23 cellular contexts compared by ENCODE assay signal in the genomic region with DNA sequence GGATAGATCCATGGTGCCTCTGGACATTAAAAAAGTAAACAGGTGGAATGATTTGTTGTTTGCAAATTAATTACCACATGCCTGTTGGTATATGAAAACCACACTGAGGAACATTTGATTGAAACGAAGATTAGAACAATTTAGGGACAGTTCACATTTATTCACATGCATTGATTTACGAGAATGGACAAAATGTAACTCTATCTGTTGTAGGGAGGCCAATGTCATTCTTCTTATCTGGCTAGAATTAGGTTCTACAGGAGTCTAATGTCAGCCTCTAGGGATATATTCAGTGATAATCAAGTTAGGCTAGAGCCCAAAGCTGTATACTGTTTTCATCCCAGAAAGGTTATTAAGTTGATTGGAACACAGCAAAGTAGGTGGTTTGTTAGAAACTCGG.
DNase-seq lines count a peak whose midpoint lies in the region; ATAC-seq, FAIRE-seq and TF ChIP-seq lines count a peak whose summit lies in the region.
"Had no signal": no experiment of that assay in that cellular context is flagged by ENCODE, and none has a peak within 500 bp of the region (broad histone marks: within the 10 kb centered on the region; RNA-seq: fewer than 3 reads in every experiment).

No MANE protein-coding gene starts in this region.

- H4K20me1 ChIP-seq in endothelial cell of umbilical vein (replicated peaks; ENCODE audit: control insufficient read depth, extremely low read depth, insufficient read depth, low read length): no peaks in the 10 kb centered on the region

- dilution Hi-C loops in endothelial cell of umbilical vein (cut with MboI; ENCODE audit: extremely low pct_ligation_motif_present, low sequenced_read_pairs): no loop called here

- H3K9me3 ChIP-seq in ascending aorta (no peaks in the 10 kb centered on the region), endothelial cell of umbilical vein (replicated peaks; ENCODE audit: control insufficient read depth, insufficient read depth, low read length) (no peaks in the 10 kb centered on the region), psoas muscle (no peaks in the 10 kb centered on the region), transverse colon (no peaks in the 10 kb centered on the region)
- H3K9me3 ChIP-seq: MG63, neutrophil had no signal

- H3K36me3 ChIP-seq in ascending aorta: peaks cover 71 to 82% of the 10 kb centered on the region in 2 donors
- H3K36me3 ChIP-seq in endothelial cell of umbilical vein (ENCODE audit: control insufficient read depth in 2 of 2, extremely low read depth in 1 of 2, insufficient read depth in 2 of 2, low read length in 2 of 2): peaks cover 25 to 41% of the 10 kb centered on the region in 2 experiments
- peaks cover 0 to 51% of the 10 kb centered on the region in 2 donors for H3K36me3 ChIP-seq in psoas muscle (ENCODE audit: insufficient read depth in 1 of 2, low read depth in 1 of 2)
- no peaks in the 10 kb centered on the region for H3K36me3 ChIP-seq in transverse colon
- H3K36me3 ChIP-seq: MG63, neutrophil had no signal

- intact Hi-C loops in ascending aorta (cut with DNase I) (no loop called here), endothelial cell of umbilical vein (cut with micrococcal nuclease) (no loop called here), psoas muscle (cut with DNase I) (loop anchor here in 1 of 2 donors (5.0 kb wide), 1 partner anchor 210 kb away; no protein-coding TSS in a partner anchor), transverse colon (cut with DNase I; ENCODE audit: low total_unique reads) (no loop called here)

- H3K27me3 ChIP-seq in ascending aorta: no peaks in the 10 kb centered on the region
- no peaks in the 10 kb centered on the region for H3K27me3 ChIP-seq in endothelial cell of umbilical vein (ENCODE audit: control insufficient read depth in 2 of 2, insufficient read depth in 2 of 2, low read length in 2 of 2)
- H3K27me3 ChIP-seq in psoas muscle (ENCODE audit: insufficient read depth in 3 of 3, low read length in 2 of 3): no peaks in the 10 kb centered on the region
- H3K27me3 ChIP-seq in transverse colon: no peaks in the 10 kb centered on the region
- H3K27me3 ChIP-seq: MG63 had no signal

- no peak for FAIRE-seq in endothelial cell of umbilical vein (lab: Jason Lieb, UNC)
- FAIRE-seq: GM12878 had no signal

- in situ Hi-C loops in transverse colon (cut with MboI; ENCODE audit: low pct_ligation_motif_present in 1 of 4, low pct_unique_long_range_greater_than_20kb in 1 of 4, low sequenced_read_pairs in 3 of 4): no loop called here

- 27 to 48% (median 47%) methylated on average over 3 of the region's 3 CpGs for WGBS in psoas muscle, 3 donors
- WGBS in transverse colon (ENCODE audit: low coverage in 1 of 2), 2 donors: 81 to 82% methylated on average over 3 of the region's 3 CpGs

- no TSS peak for BruUV-seq in endothelial cell of umbilical vein (replicated peaks; lab: Mats Ljungman, UMichigan)

- no peak overlapping the region for H3K4me3 Mint-ChIP-seq in activated T-cell treated with anti-CD3 and anti-CD28 coated beads, Interleukin-2, amount 50 U/mL, for 4 hours
- H3K4me3 Mint-ChIP-seq: activated CD8-positive, alpha-beta T cell treated with anti-CD3 and anti-CD28 coated beads, Interleukin-2, amount 10 ng/mL, durations not matched to agents 7 days and 5 days; activated naive CD8-positive, alpha-beta T cell; CD4-positive, CD25-positive, alpha-beta regulatory T cell had no signal

- H3K9me1 ChIP-seq in endothelial cell of umbilical vein (replicated peaks; ENCODE audit: control insufficient read depth, extremely low read depth, insufficient read depth, low read length): no peaks in the 10 kb centered on the region

- POLR2A ChIA-PET in endothelial cell of umbilical vein (lab: Charles Lee): no interaction called here

- H3K9me3 Mint-ChIP-seq in activated T-cell treated with anti-CD3 and anti-CD28 coated beads, Interleukin-2, amount 50 U/mL, for 4 hours: no peaks in the 10 kb centered on the region
- H3K9me3 Mint-ChIP-seq: CD4-positive, CD25-positive, alpha-beta regulatory T cell had no signal

- CTCF ChIA-PET in endothelial cell of umbilical vein (lab: Charles Lee): interaction anchor here (1.3 to 1.9 kb wide), 2 partner anchors 11 to 23 kb away, joined by 5 to 6 read pairs; no protein-coding TSS in a partner anchor

- H3K4me3 ChIP-seq in ascending aorta: no peak overlapping the region
- H3K4me3 ChIP-seq in endothelial cell of umbilical vein (replicated peaks in 1 of 3; ENCODE audit: insufficient read depth in 1 of 3, low read depth in 1 of 3, low read length in 3 of 3): no peak overlapping the region
- no peak overlapping the region for H3K4me3 ChIP-seq in psoas muscle
- H3K4me3 ChIP-seq in transverse colon: no peak overlapping the region
- H3K4me3 ChIP-seq: GM12878, MG63 had no signal

- peaks cover 4 to 15% of the 10 kb centered on the region in 2 donors for H3K4me1 ChIP-seq in ascending aorta
- H3K4me1 ChIP-seq in endothelial cell of umbilical vein (ENCODE audit: control insufficient read depth, extremely low read depth, insufficient read depth, low read length): peaks cover 22% of the 10 kb centered on the region
- H3K4me1 ChIP-seq in psoas muscle: peaks cover 15% of the 10 kb centered on the region
- H3K4me1 ChIP-seq in transverse colon: peaks cover 0 to 4% (median 0%) of the 10 kb centered on the region in 4 donors

- no peaks in the 10 kb centered on the region for H3K79me2 ChIP-seq in endothelial cell of umbilical vein (ENCODE audit: control insufficient read depth, insufficient read depth, low read length)

- H3K4me2 ChIP-seq in endothelial cell of umbilical vein (ENCODE audit: insufficient read depth, low read length): no peak overlapping the region

- no peaks in the 10 kb centered on the region for H3K36me3 Mint-ChIP-seq in activated T-cell treated with anti-CD3 and anti-CD28 coated beads, Interleukin-2, amount 50 U/mL, for 4 hours (ENCODE audit: insufficient read depth)
- H3K36me3 Mint-ChIP-seq: activated naive CD8-positive, alpha-beta T cell; CD4-positive, CD25-positive, alpha-beta regulatory T cell had no signal

- no peak overlapping the region for H3K9ac ChIP-seq in endothelial cell of umbilical vein (replicated peaks; ENCODE audit: extremely low read depth, insufficient read depth, low read length)

- no peaks in the 10 kb centered on the region for H3K4me1 Mint-ChIP-seq in activated T-cell treated with anti-CD3 and anti-CD28 coated beads, Interleukin-2, amount 50 U/mL, for 4 hours (ENCODE audit: low read depth)
- H3K4me1 Mint-ChIP-seq: CD4-positive, CD25-positive, alpha-beta regulatory T cell had no signal

- H3K27ac ChIP-seq in ascending aorta (peak overlapping the region; percentile 74 to 78), endothelial cell of umbilical vein (ENCODE audit: insufficient read depth, low read depth, low read length) (peak overlapping the region; percentile 23), psoas muscle (peak overlapping the region; percentile 2), transverse colon (peak overlapping the region in 3 of 4 donors; percentile 40 to 44 (median 40))
- H3K27ac ChIP-seq: epithelial cell of prostate, neutrophil had no signal

- peaks cover 51% of the 10 kb centered on the region for H3K27me3 Mint-ChIP-seq in activated T-cell treated with anti-CD3 and anti-CD28 coated beads, Interleukin-2, amount 50 U/mL, for 4 hours (ENCODE audit: low read depth)
- H3K27me3 Mint-ChIP-seq: progenitor cell of endocrine pancreas had no signal

- TF ChIP-seq CTCF in ascending aorta (IDR thresholded peaks at IDR 0.05) (no peak), endothelial cell of umbilical vein (IDR thresholded peaks at IDR 0.05; ENCODE audit: extremely low read depth in 1 of 2, insufficient read depth in 1 of 2, low read depth in 1 of 2, low read length in 2 of 2) (no peak), psoas muscle (IDR thresholded peaks at IDR 0.05) (no peak), transverse colon (IDR thresholded peaks at IDR 0.05) (no peak)

- H2AFZ ChIP-seq in endothelial cell of umbilical vein (ENCODE audit: low read depth, low read length): no peak overlapping the region

- TF ChIP-seq POLR2A in endothelial cell of umbilical vein (IDR thresholded peaks at IDR 0.05; ENCODE audit: low read depth, low read length) (no peak), transverse colon (IDR thresholded peaks at IDR 0.05) (no peak)

- no peak for ATAC-seq in psoas muscle
- no peak for ATAC-seq in activated T-cell treated with anti-CD3 and anti-CD28 coated beads, Interleukin-2, amount 50 U/mL, for 4 hours
- ATAC-seq: activated CD8-positive, alpha-beta T cell treated with anti-CD3 and anti-CD28 coated beads, Interleukin-2, amount 10 ng/mL, durations not matched to agents 7 days and 5 days; GM12878 had no signal

- no peak for DNase-seq in ascending aorta (ENCODE audit: low spot score in 2 of 2)
- no peak for DNase-seq in endothelial cell of umbilical vein (ENCODE audit: low read depth, low spot score)
- DNase-seq in psoas muscle: no peak
- DNase-seq in transverse colon: no peak
- DNase-seq in activated T-cell treated with anti-CD3 and anti-CD28 coated beads, Interleukin-2, amount 50 U/mL, for 4 hours: no peak
- DNase-seq in amniotic stem cell (lab: John Stamatoyannopoulos, UW): no peak
- no peak for DNase-seq in NCI-H82 (lab: John Stamatoyannopoulos, UW)
- DNase-seq: activated CD8-positive, alpha-beta T cell treated with anti-CD3 and anti-CD28 coated beads, Interleukin-2, amount 10 ng/mL, durations not matched to agents 7 days and 5 days; activated effector memory CD4-positive, alpha-beta T cell treated with Interleukin-2 at 50 U/mL for 16 hours; activated T-cell treated with anti-CD3 and anti-CD28 coated beads for 4 hours; CD4-positive, CD25-positive, alpha-beta regulatory T cell; KBM-7; MG63; NCI-H1105 treated with DMSO at 0.1 percent for 48 hours; NCI-H2029 treated with DMSO at 0.1 percent for 48 hours; NCI-H226; NCI-H69; RPMI8226 had no signal

- no peak for TF ChIP-seq EP300 in transverse colon (IDR thresholded peaks at IDR 0.05; ENCODE audit: low read depth)

TF ChIP-seq in endothelial cell of umbilical vein, 7 proteins besides CTCF, POLR2A, EP300 and RAD21:
- no peak for TF ChIP-seq EZH2 (IDR thresholded peaks at IDR 0.05; ENCODE audit: borderline replicate concordance, low read depth, low read length, severe bottlenecking)
- no peak for TF ChIP-seq GATA2 (IDR thresholded peaks at IDR 0.05; ENCODE audit: insufficient read depth, insufficient read length, low read depth, low read length)
- TF ChIP-seq JUN (IDR thresholded peaks at IDR 0.05; ENCODE audit: borderline replicate concordance, insufficient read depth, insufficient read length, low read depth): no peak
- TF ChIP-seq MYC (IDR thresholded peaks at IDR 0.05; ENCODE audit: low read depth, low read length): no peak
- TF ChIP-seq POLR2AphosphoS5 (IDR thresholded peaks at IDR 0.05; ENCODE audit: insufficient read depth, low read depth, low read length): no peak
- TF ChIP-seq, protein P1, sequence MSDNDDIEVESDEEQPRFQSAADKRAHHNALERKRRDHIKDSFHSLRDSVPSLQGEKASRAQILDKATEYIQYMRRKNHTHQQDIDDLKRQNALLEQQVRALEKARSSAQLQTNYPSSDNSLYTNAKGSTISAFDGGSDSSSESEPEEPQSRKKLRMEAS (IDR thresholded peaks at IDR 0.05; ENCODE audit: insufficient read depth, insufficient read length): no peak
- TF ChIP-seq FOS (IDR thresholded peaks at IDR 0.05; ENCODE audit: borderline replicate concordance, insufficient read depth, low read length): no peak

Comparison
In these comparisons a context has a peak if more than half of its experiments do, and no peak if none do; other contexts are left out.
1. H3K27ac ChIP-seq: peak in every context shown above with its lines; median percentile 76 in ascending aorta; 40 in transverse colon; 23 in endothelial cell of umbilical vein; 2 in psoas muscle.